In genomic region chr7:25117226-25118047, GRCh38 we compare ENCODE assay signal across 1 cellular context.
TF ChIP-seq lines count a peak whose summit lies in the region.

No MANE protein-coding gene starts in this region.

TF ChIP-seq in GM12878, 131 proteins besides CTCF, POLR2A, EP300 and RAD21 (continued from another document and continues in another):
- TF ChIP-seq SKIL (IDR thresholded peaks at IDR 0.05; ENCODE audit: low read depth, poor library complexity, severe bottlenecking) (no peak), BMI1 (IDR thresholded peaks at IDR 0.05; ENCODE audit: borderline replicate concordance) (peak; percentile 43; the same call in 1 of the 2 replicates), PML (IDR thresholded peaks at IDR 0.05; ENCODE audit: low read length) (peak; percentile 80; the same call in 1 of the 2 replicates), NR2F1 (conservative IDR thresholded peaks at IDR 0.05) (peak; percentile 81), STAT3 (IDR thresholded peaks at IDR 0.05; ENCODE audit: low read depth, low read length) (no peak), RCOR1 (conservative IDR thresholded peaks at IDR 0.05; ENCODE audit: low read depth, low read length) (no peak), RFX5 (IDR thresholded peaks at IDR 0.05; ENCODE audit: low read depth, low read length) (no peak), ZNF207 (IDR thresholded peaks at IDR 0.05; ENCODE audit: borderline replicate concordance) (no peak), JUNB (IDR thresholded peaks at IDR 0.05) (peak; percentile 65; the same call in 1 of the 2 replicates), ATF7 (IDR thresholded peaks at IDR 0.05; ENCODE audit: low read depth) (peak; percentile 78; the same call in 1 of the 2 replicates), SPI1 (IDR thresholded peaks at IDR 0.05; ENCODE audit: borderline replicate concordance, insufficient read depth, low read depth, low read length) (peak; percentile 88), CREM (IDR thresholded peaks at IDR 0.05; ENCODE audit: low read depth) (peak; percentile 45; the same call in 1 of the 2 replicates), ZBTB4 (CRISPR knock-in tag; IDR thresholded peaks at IDR 0.05) (no peak), EGR1 (IDR thresholded peaks at IDR 0.05; ENCODE audit: borderline replicate concordance in 1 of 2, low read depth in 2 of 2, low read length in 2 of 2) (no peak), CHD1 (IDR thresholded peaks at IDR 0.05; ENCODE audit: low read depth, low read length) (no peak), SMC3 (IDR thresholded peaks at IDR 0.05; ENCODE audit: borderline replicate concordance, low read length) (no peak), GATAD2B (conservative IDR thresholded peaks at IDR 0.05; ENCODE audit: low read depth) (peak; percentile 45; the same call in 1 of the 2 replicates), JUND (IDR thresholded peaks at IDR 0.05; ENCODE audit: low read depth, low read length) (no peak), SP1 (IDR thresholded peaks at IDR 0.05; ENCODE audit: low read depth, low read length) (peak; percentile 19), ZNF217 (IDR thresholded peaks at IDR 0.05) (no peak), MYB (IDR thresholded peaks at IDR 0.05; ENCODE audit: borderline replicate concordance, low read depth, low read length) (no peak), DPF2 (IDR thresholded peaks at IDR 0.05) (peak; percentile 87; the same call in 1 of the 2 replicates), BHLHE40 (IDR thresholded peaks at IDR 0.05; ENCODE audit: borderline replicate concordance in 1 of 2, low read depth in 2 of 2, low read length in 1 of 2) (0 out of 4 replicates have a peak, but pooled peaks of 1 of the 2 experiments have one; percentile 2), LARP7 (IDR thresholded peaks at IDR 0.05) (0 out of 2 replicates have a peak, but pooled peaks have one; percentile 42), ZBTB11 (CRISPR knock-in tag; IDR thresholded peaks at IDR 0.05) (no peak), ZBED1 (IDR thresholded peaks at IDR 0.05; ENCODE audit: borderline replicate concordance) (peak; percentile 58; the same call in 1 of the 2 replicates), NR2C1 (IDR thresholded peaks at IDR 0.05) (peak; percentile 47; the same call in 1 of the 2 replicates), POU2F2 (IDR thresholded peaks at IDR 0.05; ENCODE audit: borderline replicate concordance, low read depth, low read length) (no peak), IRF4 (IDR thresholded peaks at IDR 0.05; ENCODE audit: low read depth, low read length) (peak; percentile 70; the same call in 1 of the 2 replicates), EZH2 (IDR thresholded peaks at IDR 0.05; ENCODE audit: borderline replicate concordance, control insufficient read depth, low read depth, low read length) (no peak), TBL1XR1 (IDR thresholded peaks at IDR 0.05; ENCODE audit: low read depth, low read length) (no peak), BCL3 (IDR thresholded peaks at IDR 0.05; ENCODE audit: borderline replicate concordance, insufficient read depth, low read depth, low read length, poor library complexity, severe bottlenecking) (peak; percentile 61), MTA3 (IDR thresholded peaks at IDR 0.05; ENCODE audit: borderline replicate concordance, low read length) (peak; percentile 69; the same call in 1 of the 2 replicates), BACH1 (IDR thresholded peaks at IDR 0.05; ENCODE audit: borderline replicate concordance) (peak; percentile 57; the same call in 1 of the 2 replicates), CEBPB (IDR thresholded peaks at IDR 0.05; ENCODE audit: borderline replicate concordance in 1 of 2, low read depth in 2 of 2, low read length in 2 of 2) (no peak; a peak in 1 of 4 replicates), CHD4 (IDR thresholded peaks at IDR 0.05) (no peak), BCL11A (IDR thresholded peaks at IDR 0.05; ENCODE audit: low read depth, low read length) (peak; percentile 58), NR2C2 (IDR thresholded peaks at IDR 0.05; ENCODE audit: borderline replicate concordance, control insufficient read depth, insufficient read length, low read depth) (no peak), IKZF1 (conservative IDR thresholded peaks at IDR 0.05) (peak; percentile 77)
- TF ChIP-seq, protein P1, sequence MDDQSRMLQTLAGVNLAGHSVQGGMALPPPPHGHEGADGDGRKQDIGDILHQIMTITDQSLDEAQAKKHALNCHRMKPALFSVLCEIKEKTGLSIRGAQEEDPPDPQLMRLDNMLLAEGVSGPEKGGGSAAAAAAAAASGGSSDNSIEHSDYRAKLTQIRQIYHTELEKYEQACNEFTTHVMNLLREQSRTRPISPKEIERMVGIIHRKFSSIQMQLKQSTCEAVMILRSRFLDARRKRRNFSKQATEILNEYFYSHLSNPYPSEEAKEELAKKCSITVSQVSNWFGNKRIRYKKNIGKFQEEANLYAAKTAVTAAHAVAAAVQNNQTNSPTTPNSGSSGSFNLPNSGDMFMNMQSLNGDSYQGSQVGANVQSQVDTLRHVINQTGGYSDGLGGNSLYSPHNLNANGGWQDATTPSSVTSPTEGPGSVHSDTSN (IDR thresholded peaks at IDR 0.05; ENCODE audit: insufficient replicate concordance, low read depth, low read length), result peak; percentile 8
- TF ChIP-seq, protein P2, sequence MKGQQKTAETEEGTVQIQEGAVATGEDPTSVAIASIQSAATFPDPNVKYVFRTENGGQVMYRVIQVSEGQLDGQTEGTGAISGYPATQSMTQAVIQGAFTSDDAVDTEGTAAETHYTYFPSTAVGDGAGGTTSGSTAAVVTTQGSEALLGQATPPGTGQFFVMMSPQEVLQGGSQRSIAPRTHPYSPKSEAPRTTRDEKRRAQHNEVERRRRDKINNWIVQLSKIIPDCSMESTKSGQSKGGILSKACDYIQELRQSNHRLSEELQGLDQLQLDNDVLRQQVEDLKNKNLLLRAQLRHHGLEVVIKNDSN (IDR thresholded peaks at IDR 0.05; ENCODE audit: borderline replicate concordance, extremely low read length, insufficient read depth, low read depth, low read length), result no peak
- TF ChIP-seq, protein P3, sequence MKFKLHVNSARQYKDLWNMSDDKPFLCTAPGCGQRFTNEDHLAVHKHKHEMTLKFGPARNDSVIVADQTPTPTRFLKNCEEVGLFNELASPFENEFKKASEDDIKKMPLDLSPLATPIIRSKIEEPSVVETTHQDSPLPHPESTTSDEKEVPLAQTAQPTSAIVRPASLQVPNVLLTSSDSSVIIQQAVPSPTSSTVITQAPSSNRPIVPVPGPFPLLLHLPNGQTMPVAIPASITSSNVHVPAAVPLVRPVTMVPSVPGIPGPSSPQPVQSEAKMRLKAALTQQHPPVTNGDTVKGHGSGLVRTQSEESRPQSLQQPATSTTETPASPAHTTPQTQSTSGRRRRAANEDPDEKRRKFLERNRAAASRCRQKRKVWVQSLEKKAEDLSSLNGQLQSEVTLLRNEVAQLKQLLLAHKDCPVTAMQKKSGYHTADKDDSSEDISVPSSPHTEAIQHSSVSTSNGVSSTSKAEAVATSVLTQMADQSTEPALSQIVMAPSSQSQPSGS (IDR thresholded peaks at IDR 0.05; ENCODE audit: low read length), result peak; percentile 74; the same call in 1 of the 2 replicates
- TF ChIP-seq, protein P4, sequence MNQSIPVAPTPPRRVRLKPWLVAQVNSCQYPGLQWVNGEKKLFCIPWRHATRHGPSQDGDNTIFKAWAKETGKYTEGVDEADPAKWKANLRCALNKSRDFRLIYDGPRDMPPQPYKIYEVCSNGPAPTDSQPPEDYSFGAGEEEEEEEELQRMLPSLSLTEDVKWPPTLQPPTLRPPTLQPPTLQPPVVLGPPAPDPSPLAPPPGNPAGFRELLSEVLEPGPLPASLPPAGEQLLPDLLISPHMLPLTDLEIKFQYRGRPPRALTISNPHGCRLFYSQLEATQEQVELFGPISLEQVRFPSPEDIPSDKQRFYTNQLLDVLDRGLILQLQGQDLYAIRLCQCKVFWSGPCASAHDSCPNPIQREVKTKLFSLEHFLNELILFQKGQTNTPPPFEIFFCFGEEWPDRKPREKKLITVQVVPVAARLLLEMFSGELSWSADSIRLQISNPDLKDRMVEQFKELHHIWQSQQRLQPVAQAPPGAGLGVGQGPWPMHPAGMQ (IDR thresholded peaks at IDR 0.05; ENCODE audit: borderline replicate concordance), result no peak
